9 cellular contexts compared by ENCODE assay signal in genomic region chr10:11018426-11018818, GRCh38. TPM values are rescaled to one million over a fixed set of nuclear protein-coding genes. Genes with fewer than 3 reads are reported as not detected.
DNase-seq lines count a peak whose midpoint lies in the region; ATAC-seq and TF ChIP-seq lines count a peak whose summit lies in the region.
"Had no signal": no experiment of that assay in that cellular context is flagged by ENCODE, and none has a peak within 500 bp of the region (broad histone marks: within the 10 kb centered on the region; RNA-seq: fewer than 3 reads in every experiment).

No MANE protein-coding gene starts in this region.

- peaks cover 23% of the 10 kb centered on the region for H3K27me3 ChIP-seq in thymus (ENCODE audit: control insufficient read depth, insufficient read depth)

- in situ Hi-C loops in astrocyte of the cerebellum (cut with HindIII; ENCODE audit: low sequenced_read_pairs), result loop anchor here (5.0 kb wide), 1 partner anchor 156 kb away; no protein-coding TSS in a partner anchor

- H3K4me1 ChIP-seq in thymus (ENCODE audit: control insufficient read depth, insufficient read depth, low read length), result peaks cover 17% of the 10 kb centered on the region

- H3K36me3 ChIP-seq in thymus (ENCODE audit: control insufficient read depth, insufficient read depth), result no peaks in the 10 kb centered on the region

- H3K4me3 ChIP-seq in astrocyte of the cerebellum (ENCODE audit: low read depth, low read length), result peak overlapping the region; percentile 49
- peak overlapping the region; percentile 93 for H3K4me3 ChIP-seq in thymus (ENCODE audit: low read length)

- DNase-seq in Right ventricle myocardium inferior (ENCODE audit: missing footprints) (peak; percentile 73), cardiac septum (ENCODE audit: low spot score) (no peak), astrocyte of the cerebellum (ENCODE audit: low read depth) (no peak), left kidney (ENCODE audit: low read depth, low spot score) (peak; percentile 44), NCI-H526 treated with DMSO at 0.1 percent for 48 hours (lab: John Stamatoyannopoulos, UW) (no peak)

- ATAC-seq in Right ventricle myocardium inferior, result peak; percentile 9
- no peak for ATAC-seq in GM18858 (IDR thresholded peaks at IDR 0.05; ENCODE audit: unreplicated experiment)
- no peak for ATAC-seq in GM21825 (IDR thresholded peaks at IDR 0.05; ENCODE audit: unreplicated experiment)

- intact Hi-C loops in Right ventricle myocardium inferior (cut with DNase I) (loop anchor here (2.0 to 10.0 kb wide), 4 partner anchors 28 to 221 kb away; no protein-coding TSS in a partner anchor), cardiac septum (cut with DNase I) (loop anchor here (5.0 to 10.0 kb wide), 2 partner anchors 106 to 224 kb away; no protein-coding TSS in a partner anchor)

- peak overlapping the region; percentile 88 for H3K27ac ChIP-seq in thymus (ENCODE audit: low read depth)
- H3K27ac ChIP-seq: VCaP had no signal

- no peak for TF ChIP-seq CTCF in astrocyte of the cerebellum (IDR thresholded peaks at IDR 0.05; ENCODE audit: low read depth, low read length, missing control alignments)

- 2% methylated on average over 57 of the region's 57 CpGs for WGBS in thymus

- H3K9me3 ChIP-seq in thymus (ENCODE audit: control insufficient read depth), result peaks cover 1% of the 10 kb centered on the region

RNA-seq across cellular contexts. Expression of gene CELF2, which starts 0.8 kb away (rescaled TPM):
- total RNA-seq in Right ventricle myocardium inferior, result 71.2 TPM
- total RNA-seq in cardiac septum, result 67.5 TPM
- 48.1 TPM for polyA plus RNA-seq in thymus

Comparison
In these comparisons a context has a peak if more than half of its experiments do, and no peak if none do; other contexts are left out.
1. DNase-seq: peak in Right ventricle myocardium inferior (single experiment) and left kidney (single experiment); none in cardiac septum (single experiment), astrocyte of the cerebellum (single experiment) and NCI-H526 treated with DMSO at 0.1 percent for 48 hours (single experiment).